20 cellular contexts compared by ENCODE assay signal in genomic region chrX:43870011-43870410, GRCh38. TPM values are rescaled to one million over a fixed set of nuclear protein-coding genes. Genes with fewer than 3 reads are reported as not detected.
DNase-seq lines count a peak whose midpoint lies in the region; ATAC-seq and TF ChIP-seq lines count a peak whose summit lies in the region.
"Had no signal": no experiment of that assay in that cellular context is flagged by ENCODE, and none has a peak within 500 bp of the region (broad histone marks: within the 10 kb centered on the region; RNA-seq: fewer than 3 reads in every experiment).

No MANE protein-coding gene starts in this region.

- H3K4ac ChIP-seq in mesenchymal stem cell (ENCODE audit: low read depth in 1 of 2, low read length in 2 of 2), result no peak overlapping the region

- peak overlapping the region; percentile 44 for H2BK5ac ChIP-seq in mesenchymal stem cell (ENCODE audit: low read depth, low read length, poor library complexity, severe bottlenecking)

- no peak overlapping the region for H2BK15ac ChIP-seq in mesenchymal stem cell (ENCODE audit: low read depth, poor library complexity, severe bottlenecking)

- no peak overlapping the region for H2BK120ac ChIP-seq in mesenchymal stem cell (ENCODE audit: low read depth, low read length)

- H3K18ac ChIP-seq in mesenchymal stem cell (ENCODE audit: low read depth in 1 of 2, low read length in 2 of 2), result no peak overlapping the region

- ATAC-seq in Right ventricle myocardium inferior (peak; percentile 87), left cardiac atrium (peak; percentile 35 to 53), GM21825 (IDR thresholded peaks at IDR 0.05; ENCODE audit: unreplicated experiment) (no peak)
- ATAC-seq: GM12878, GM23338 had no signal

- no peak overlapping the region for H3K23ac ChIP-seq in mesenchymal stem cell (ENCODE audit: low read length in 2 of 2)

- peak overlapping the region; percentile 75 for H2AK5ac ChIP-seq in mesenchymal stem cell (ENCODE audit: low read length, severe bottlenecking)

- no peak overlapping the region for H2AFZ ChIP-seq in mesenchymal stem cell (ENCODE audit: low read depth, low read length)
- H2AFZ ChIP-seq: GM23338 had no signal

- H3K9me3 ChIP-seq in right atrium auricular region (peaks cover 0 to 12% of the 10 kb centered on the region in 2 donors), ascending aorta (no peaks in the 10 kb centered on the region), mesenchymal stem cell (ENCODE audit: control insufficient read depth, low read length) (no peaks in the 10 kb centered on the region)
- H3K9me3 ChIP-seq: BLaER1 had no signal

- DNase-seq in Right ventricle myocardium inferior (ENCODE audit: missing footprints), result no peak
- no peak for DNase-seq in right atrium auricular region (ENCODE audit: low spot score)
- DNase-seq in ascending aorta (ENCODE audit: low spot score in 2 of 2), result no peak
- DNase-seq in left cardiac atrium, result no peak
- DNase-seq in mesenchymal stem cell, result no peak
- DNase-seq in hepatic stellate cell (ENCODE audit: low spot score), result no peak
- no peak for DNase-seq in activated CD4-positive, alpha-beta T cell treated with anti-CD3 and anti-CD28 coated beads, Interleukin-2, amount 50 U/mL, for 48 hours
- DNase-seq: 8988T, DMS53, DND-41, EL, HCEC 1CT had no signal

- WGBS in mesenchymal stem cell, result 78% methylated on average over 2 of the region's 3 CpGs

- H2BK12ac ChIP-seq in mesenchymal stem cell (ENCODE audit: low read length in 2 of 2), result no peak overlapping the region

- no peak overlapping the region for H3K4me3 ChIP-seq in right atrium auricular region
- no peak overlapping the region for H3K4me3 ChIP-seq in ascending aorta
- H3K4me3 ChIP-seq in mesenchymal stem cell (ENCODE audit: insufficient read depth in 1 of 2, low read depth in 1 of 2, low read length in 2 of 2), result no peak overlapping the region
- H3K4me3 ChIP-seq: BLaER1, GM12878, GM23338 had no signal

- H3K9ac ChIP-seq in mesenchymal stem cell (ENCODE audit: low read length), result no peak overlapping the region
- H3K9ac ChIP-seq: BLaER1 had no signal

- H3K14ac ChIP-seq in mesenchymal stem cell (ENCODE audit: low read length in 2 of 2), result no peak overlapping the region

- no peaks in the 10 kb centered on the region for H3K36me3 ChIP-seq in right atrium auricular region
- H3K36me3 ChIP-seq in ascending aorta, result no peaks in the 10 kb centered on the region
- no peaks in the 10 kb centered on the region for H3K36me3 ChIP-seq in mesenchymal stem cell (ENCODE audit: control insufficient read depth in 1 of 2, insufficient read depth in 2 of 2, low read depth in 1 of 2, low read length in 2 of 2)
- H3K36me3 ChIP-seq: BLaER1 had no signal

- no peaks in the 10 kb centered on the region for H3K79me1 ChIP-seq in mesenchymal stem cell (replicated peaks; ENCODE audit: low read length, poor library complexity, severe bottlenecking)

- no peak overlapping the region for H4K91ac ChIP-seq in mesenchymal stem cell (ENCODE audit: low read length)

- H4K8ac ChIP-seq in mesenchymal stem cell (ENCODE audit: low read length), result no peak overlapping the region

- no peaks in the 10 kb centered on the region for H3K27me3 ChIP-seq in right atrium auricular region
- no peaks in the 10 kb centered on the region for H3K27me3 ChIP-seq in ascending aorta
- H3K27me3 ChIP-seq in mesenchymal stem cell (ENCODE audit: control insufficient read depth in 1 of 2, insufficient read depth in 1 of 2, low read length in 2 of 2), result peaks cover 0 to 9% of the 10 kb centered on the region in 2 experiments
- H3K27me3 ChIP-seq: BLaER1 had no signal

- H3K27ac ChIP-seq in right atrium auricular region (peak overlapping the region in 1 of 2 donors; percentile 27), ascending aorta (peak overlapping the region; percentile 11 to 31), mesenchymal stem cell (ENCODE audit: low read length, poor library complexity, severe bottlenecking) (no peak overlapping the region)
- H3K27ac ChIP-seq: BLaER1 had no signal

- no peak for TF ChIP-seq CTCF in right atrium auricular region (IDR thresholded peaks at IDR 0.05)
- TF ChIP-seq CTCF in ascending aorta (IDR thresholded peaks at IDR 0.05), result no peak

- H3K4me2 ChIP-seq in mesenchymal stem cell (ENCODE audit: low read length, poor library complexity, severe bottlenecking), result no peak overlapping the region
- H3K4me2 ChIP-seq: BLaER1, GM23338 had no signal

- intact Hi-C loops in Right ventricle myocardium inferior (cut with DNase I) (no loop called here), ascending aorta (cut with DNase I) (no loop called here), left cardiac atrium (cut with DNase I) (no loop called here)

- no peaks in the 10 kb centered on the region for H3K4me1 ChIP-seq in right atrium auricular region
- H3K4me1 ChIP-seq in ascending aorta, result peaks cover 0 to 6% of the 10 kb centered on the region in 2 donors
- H3K4me1 ChIP-seq in mesenchymal stem cell (ENCODE audit: control insufficient read depth, insufficient read depth, low read depth, low read length), result peaks cover 4% of the 10 kb centered on the region
- H3K4me1 ChIP-seq: BLaER1 had no signal

RNA-seq across cellular contexts. Expression of gene MAOB, which starts 12.2 kb away (rescaled TPM):
- total RNA-seq in Right ventricle myocardium inferior, result 126 TPM
- total RNA-seq in right atrium auricular region, result 10 to 100 TPM; 21.0 to 64.3 TPM
- 4.6 TPM for total RNA-seq in ascending aorta
- total RNA-seq in left cardiac atrium, result 10 to 100 TPM; 69.7 to 98.1 TPM
- polyA plus RNA-seq in mesenchymal stem cell (2013, experiment 1 of 2), result not detected
- not detected for polyA plus RNA-seq in mesenchymal stem cell (2013, experiment 2 of 2)
- total RNA-seq: A673; CD4-positive, alpha-beta memory T cell; G401 had no signal
- polyA plus RNA-seq: CD14-positive monocyte; CD4-positive, alpha-beta memory T cell; GM12878 had no signal
